Comparison of ENCODE assay signal across 22 cellular contexts in genomic region chr19:29497686-29498436, GRCh38. TPM values are rescaled to one million over a fixed set of nuclear protein-coding genes. Genes with fewer than 3 reads are reported as not detected.
DNase-seq lines count a peak whose midpoint lies in the region; ATAC-seq and TF ChIP-seq lines count a peak whose summit lies in the region.
"Had no signal": no experiment of that assay in that cellular context is flagged by ENCODE, and none has a peak within 500 bp of the region (broad histone marks: within the 10 kb centered on the region; RNA-seq: fewer than 3 reads in every experiment).

No MANE protein-coding gene starts in this region.

- POLR2A ChIA-PET in activated CD8-positive, alpha-beta T cell treated with anti-CD3 and anti-CD28 coated beads, Interleukin-2, amount 10 ng/mL, durations not matched to agents 7 days and 5 days (lab: Charles Lee): no interaction called here

- H3K4me2 ChIP-seq in neuronal stem cell (ENCODE audit: insufficient read depth, low read length, poor library complexity, severe bottlenecking): no peak overlapping the region
- H3K4me2 ChIP-seq: PC-9 had no signal

- peak overlapping the region; percentile 55 for H2BK5ac ChIP-seq in neuronal stem cell (ENCODE audit: low read length)

- H4K8ac ChIP-seq in neuronal stem cell (ENCODE audit: low read depth, low read length): no peak overlapping the region

- H3K36me3 ChIP-seq in neuronal stem cell (replicated peaks in 1 of 2; ENCODE audit: control insufficient read depth in 2 of 2, insufficient read depth in 2 of 2, low read length in 2 of 2): no peaks in the 10 kb centered on the region
- H3K36me3 ChIP-seq: MG63, SJSA1 had no signal

- H3K9ac ChIP-seq in neuronal stem cell (ENCODE audit: low read depth, low read length, poor library complexity): no peak overlapping the region

- H3K4me1 ChIP-seq in neuronal stem cell (ENCODE audit: control insufficient read depth in 2 of 2, insufficient read depth in 1 of 2, low read depth in 1 of 2, low read length in 2 of 2): peaks cover 0 to 2% of the 10 kb centered on the region in 2 donors
- H3K4me1 ChIP-seq: SJSA1 had no signal

- TF ChIP-seq CTCF in coronary artery (IDR thresholded peaks at IDR 0.05): no peak

- H3K14ac ChIP-seq in neuronal stem cell (ENCODE audit: low read length): no peak overlapping the region

- peak overlapping the region; percentile 1 for H2BK15ac ChIP-seq in neuronal stem cell (ENCODE audit: low read length)

- CTCF ChIA-PET in activated CD8-positive, alpha-beta T cell treated with anti-CD3 and anti-CD28 coated beads, Interleukin-2, amount 10 ng/mL, durations not matched to agents 7 days and 5 days (lab: Charles Lee): no interaction called here

- H3K18ac ChIP-seq in neuronal stem cell (ENCODE audit: low read length): peak overlapping the region; percentile 17

- H3K4me3 Mint-ChIP-seq in activated CD8-positive, alpha-beta T cell treated with anti-CD3 and anti-CD28 coated beads, Interleukin-2, amount 10 ng/mL, durations not matched to agents 7 days and 5 days: no peak overlapping the region

- peak overlapping the region; percentile 63 for H2AK5ac ChIP-seq in neuronal stem cell (ENCODE audit: low read depth, low read length)

- H2AFZ ChIP-seq in neuronal stem cell (ENCODE audit: low read length): no peak overlapping the region
- H2AFZ ChIP-seq: PC-9 had no signal

- no peak for ATAC-seq in activated CD8-positive, alpha-beta T cell treated with anti-CD3 and anti-CD28 coated beads, Interleukin-2, amount 10 ng/mL, durations not matched to agents 7 days and 5 days
- ATAC-seq: HepG2 had no signal

- whole genome bisulfite sequencing in neuronal stem cell (ENCODE audit: extremely low coverage in 2 of 2, insufficient read length in 2 of 2, insufficient replicate concordance in 1 of 2), 2 donors: no CpG with 5 or more reads among the region's 12 CpGs

- H3K27ac Mint-ChIP-seq in activated CD8-positive, alpha-beta T cell treated with anti-CD3 and anti-CD28 coated beads, Interleukin-2, amount 10 ng/mL, durations not matched to agents 7 days and 5 days: no peak overlapping the region

- H4K91ac ChIP-seq in neuronal stem cell (ENCODE audit: low read depth, low read length, poor library complexity): no peak overlapping the region

- no peaks in the 10 kb centered on the region for H3K4me1 Mint-ChIP-seq in activated CD8-positive, alpha-beta T cell treated with anti-CD3 and anti-CD28 coated beads, Interleukin-2, amount 10 ng/mL, durations not matched to agents 7 days and 5 days (ENCODE audit: low read depth)

- H3K27ac ChIP-seq in coronary artery: no peak overlapping the region
- H3K27ac ChIP-seq in neuronal stem cell (replicated peaks; ENCODE audit: low read length): no peak overlapping the region
- H3K27ac ChIP-seq: PC-9, SJSA1 had no signal

- H2BK120ac ChIP-seq in neuronal stem cell (ENCODE audit: low read depth, low read length): no peak overlapping the region

- H3K9me3 ChIP-seq in neuronal stem cell (replicated peaks in 1 of 2; ENCODE audit: control insufficient read depth in 2 of 2, insufficient read depth in 1 of 2, low read depth in 1 of 2, low read length in 2 of 2): no peaks in the 10 kb centered on the region
- H3K9me3 ChIP-seq: MG63, SJSA1 had no signal

- no peaks in the 10 kb centered on the region for H3K36me3 Mint-ChIP-seq in activated CD8-positive, alpha-beta T cell treated with anti-CD3 and anti-CD28 coated beads, Interleukin-2, amount 10 ng/mL, durations not matched to agents 7 days and 5 days (ENCODE audit: low read depth)

- no peaks in the 10 kb centered on the region for H3K79me1 ChIP-seq in neuronal stem cell (ENCODE audit: low read depth, low read length)

- peaks cover 6% of the 10 kb centered on the region for H3K27me3 Mint-ChIP-seq in activated CD8-positive, alpha-beta T cell treated with anti-CD3 and anti-CD28 coated beads, Interleukin-2, amount 10 ng/mL, durations not matched to agents 7 days and 5 days (ENCODE audit: low read depth)

- peak; percentile 46 for DNase-seq in activated effector memory CD4-positive, alpha-beta T cell treated with anti-CD3 and anti-CD28 coated beads, Interleukin-2, amount 50 U/mL, for 16 hours
- DNase-seq in activated effector memory CD4-positive, alpha-beta T cell treated with Interleukin-2 at 50 U/mL for 16 hours: no peak
- DNase-seq in coronary artery (ENCODE audit: low spot score) (peak; percentile 47), neuronal stem cell (ENCODE audit: low spot score) (no peak), NCI-H187 (lab: John Stamatoyannopoulos, UW) (no peak), NCI-H510A treated with DMSO at 0.1 percent for 48 hours (lab: John Stamatoyannopoulos, UW) (no peak)
- DNase-seq in activated CD8-positive, alpha-beta T cell treated with anti-CD3 and anti-CD28 coated beads, Interleukin-2, amount 10 ng/mL, durations not matched to agents 7 days and 5 days: no peak
- DNase-seq: Calu3, DND-41, KG1, MG63, NCI-H2029 treated with DMSO at 0.1 percent for 48 hours, NCI-H446 treated with DMSO at 0.1 percent for 48 hours, NCI-H526 treated with DMSO at 0.1 percent for 48 hours, PC-9, Right ventricle myocardium superior had no signal

- H3K4ac ChIP-seq in neuronal stem cell (ENCODE audit: low read length): no peak overlapping the region

- peaks cover 0 to 4% (median 0%) of the 10 kb centered on the region in 3 experiments for H3K27me3 ChIP-seq in neuronal stem cell (ENCODE audit: control insufficient read depth in 3 of 3, insufficient read depth in 3 of 3, low read depth in 1 of 3, low read length in 3 of 3)
- H3K27me3 ChIP-seq: SJSA1 had no signal

- no peak overlapping the region for H2BK12ac ChIP-seq in neuronal stem cell (ENCODE audit: low read length)

- peak overlapping the region; percentile 44 for H3K23ac ChIP-seq in neuronal stem cell (ENCODE audit: low read depth, low read length, poor library complexity)

- no peaks in the 10 kb centered on the region for H3K9me3 Mint-ChIP-seq in activated CD8-positive, alpha-beta T cell treated with anti-CD3 and anti-CD28 coated beads, Interleukin-2, amount 10 ng/mL, durations not matched to agents 7 days and 5 days (ENCODE audit: insufficient read depth)

- no peak overlapping the region for H3K4me3 ChIP-seq in coronary artery
- H3K4me3 ChIP-seq in neuronal stem cell (ENCODE audit: low read length in 2 of 2): no peak overlapping the region
- H3K4me3 ChIP-seq: MG63, PC-9, SJSA1 had no signal

RNA-seq across cellular contexts. Expression of gene VSTM2B, which starts 27.9 kb away (rescaled TPM):
- polyA plus RNA-seq in neuronal stem cell (2013, experiment 1 of 2): 2.1 TPM
- polyA plus RNA-seq in neuronal stem cell (2013, experiment 2 of 2): 2.2 TPM
- total RNA-seq in activated CD8-positive, alpha-beta T cell treated with anti-CD3 and anti-CD28 coated beads, Interleukin-2, amount 10 ng/mL, durations not matched to agents 7 days and 5 days: not detected
- total RNA-seq: A172, Calu3, HepG2, HT1080, PC-9, Right ventricle myocardium superior, RPMI7951, SJSA1 had no signal
- polyA plus RNA-seq: BJ, HepG2 had no signal

Comparison
In these comparisons a context has a peak if more than half of its experiments do, and no peak if none do; other contexts are left out.
1. DNase-seq: peak in activated effector memory CD4-positive, alpha-beta T cell treated with anti-CD3 and anti-CD28 coated beads, Interleukin-2, amount 50 U/mL, for 16 hours (single experiment) and coronary artery (single experiment); none in activated effector memory CD4-positive, alpha-beta T cell treated with Interleukin-2 at 50 U/mL for 16 hours (single experiment), neuronal stem cell (single experiment), NCI-H187 (0 of 2), activated CD8-positive, alpha-beta T cell treated with anti-CD3 and anti-CD28 coated beads, Interleukin-2, amount 10 ng/mL, durations not matched to agents 7 days and 5 days (single experiment) and NCI-H510A treated with DMSO at 0.1 percent for 48 hours (single experiment).